Comparison of ENCODE assay signal across 1 cellular context in genomic region chr10:63707254-63707910, GRCh38.
TF ChIP-seq lines count a peak whose summit lies in the region.

No MANE protein-coding gene starts in this region.

TF ChIP-seq in IMR-90, 13 proteins besides CTCF, POLR2A, EP300 and RAD21 (continued from another document):
- TF ChIP-seq USF2 (IDR thresholded peaks at IDR 0.05; ENCODE audit: low read depth, low read length) (no peak), SMC3 (IDR thresholded peaks at IDR 0.05; ENCODE audit: low read depth, low read length) (no peak)
